In the genomic region with DNA sequence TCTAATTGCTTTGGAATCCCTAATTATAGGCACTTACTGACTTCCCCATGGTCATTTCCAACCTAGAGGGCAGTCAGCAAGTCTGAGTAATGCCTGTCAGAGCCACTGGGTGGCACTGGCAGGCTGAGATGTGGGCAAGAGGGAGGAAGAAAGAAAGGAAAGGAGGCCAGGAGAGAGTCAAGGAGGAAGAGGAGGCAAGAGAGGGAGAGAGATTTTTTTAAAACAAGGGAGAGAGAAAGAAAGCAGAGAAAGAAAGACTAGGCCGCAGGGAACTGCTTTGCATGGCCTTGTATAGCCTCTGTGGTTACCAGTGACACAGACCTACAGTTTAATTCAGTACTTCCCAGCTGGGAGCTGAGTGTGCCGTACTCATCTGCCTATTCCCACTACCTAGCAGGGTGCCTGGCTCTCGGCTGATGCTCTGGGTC, we compare ENCODE assay signal across 8 cellular contexts.
DNase-seq lines count a peak whose midpoint lies in the region; ATAC-seq and TF ChIP-seq lines count a peak whose summit lies in the region.

No MANE protein-coding gene starts in this region.

- no peak for TF ChIP-seq POLR2A in prostate gland (IDR thresholded peaks at IDR 0.05)

- peaks cover 3% of the 10 kb centered on the region for H3K9me3 Mint-ChIP-seq in activated naive CD8-positive, alpha-beta T cell treated with anti-CD3 and anti-CD28 coated beads for 36 hours

- no peaks in the 10 kb centered on the region for H3K4me1 ChIP-seq in RWPE2 (ENCODE audit: insufficient read depth, poor library complexity, severe bottlenecking)
- H3K4me1 ChIP-seq in prostate gland (replicated peaks) = no peaks in the 10 kb centered on the region

- H3K27me3 ChIP-seq in RWPE2 (ENCODE audit: insufficient read depth, poor library complexity, severe bottlenecking) (no peaks in the 10 kb centered on the region), prostate gland (replicated peaks; ENCODE audit: insufficient read depth) (no peaks in the 10 kb centered on the region)

- H3K27ac Mint-ChIP-seq in activated naive CD8-positive, alpha-beta T cell treated with anti-CD3 and anti-CD28 coated beads for 36 hours = no peak overlapping the region

- peak in 9 of 14 donors; percentile 4 to 56 (median 25) for DNase-seq in C1 segment of cervical spinal cord (lab: John Stamatoyannopoulos, UW)
- DNase-seq in RWPE2 (ENCODE audit: low spot score) = no peak
- peak; percentile 54 for DNase-seq in activated naive CD8-positive, alpha-beta T cell treated with anti-CD3 and anti-CD28 coated beads for 36 hours
- peak; percentile 84 for DNase-seq in cardiac septum (ENCODE audit: low spot score)
- DNase-seq in prostate gland (ENCODE audit: low spot score) = peak; percentile 23
- no peak for DNase-seq in mesenteric fat pad (ENCODE audit: low spot score)

- H3K9me3 ChIP-seq in RWPE2 (ENCODE audit: severe bottlenecking) (no peaks in the 10 kb centered on the region), prostate gland (no peaks in the 10 kb centered on the region)

- ATAC-seq in GM18873 (IDR thresholded peaks at IDR 0.05; ENCODE audit: low FRiP score, unreplicated experiment) (peak; percentile 53), HG03175 (IDR thresholded peaks at IDR 0.05; ENCODE audit: unreplicated experiment) (peak; percentile 79), RWPE2 (ENCODE audit: low read depth) (peak; percentile 76; the same call in 2 of the 3 replicates)

- H3K4me1 Mint-ChIP-seq in activated naive CD8-positive, alpha-beta T cell treated with anti-CD3 and anti-CD28 coated beads for 36 hours = peaks cover 14% of the 10 kb centered on the region

- no peaks in the 10 kb centered on the region for H3K36me3 Mint-ChIP-seq in activated naive CD8-positive, alpha-beta T cell treated with anti-CD3 and anti-CD28 coated beads for 36 hours

- H3K36me3 ChIP-seq in RWPE2 (ENCODE audit: low read depth) (no peaks in the 10 kb centered on the region), prostate gland (no peaks in the 10 kb centered on the region)

- whole genome bisulfite sequencing in prostate gland = 47% methylated on average over 3 of the region's 3 CpGs

- H3K4me3 Mint-ChIP-seq in activated naive CD8-positive, alpha-beta T cell treated with anti-CD3 and anti-CD28 coated beads for 36 hours = no peak overlapping the region

- no peaks in the 10 kb centered on the region for H3K27me3 Mint-ChIP-seq in activated naive CD8-positive, alpha-beta T cell treated with anti-CD3 and anti-CD28 coated beads for 36 hours

- H3K27ac ChIP-seq in RWPE2 (ENCODE audit: poor library complexity, severe bottlenecking) (no peak overlapping the region), prostate gland (no peak overlapping the region)

- TF ChIP-seq CTCF in RWPE2 (IDR thresholded peaks at IDR 0.05; ENCODE audit: poor library complexity, severe bottlenecking) = peak; percentile 93
- TF ChIP-seq CTCF in prostate gland (IDR thresholded peaks at IDR 0.05) = peak; percentile 35 to 85 (median 73)

- H3K4me3 ChIP-seq in RWPE2 (ENCODE audit: severe bottlenecking) (no peak overlapping the region), prostate gland (no peak overlapping the region)

- intact Hi-C loops in cardiac septum (cut with DNase I) = loop anchor here (2.0 to 5.0 kb wide), 3 partner anchors 223 to 563 kb away; partner anchors contain the start of gene EGR2
- intact Hi-C loops in prostate gland (cut with DNase I) = loop anchor here (5.0 to 10.0 kb wide), 3 partner anchors 223 to 563 kb away; partner anchors contain the start of gene EGR2

Comparison
In these comparisons a context has a peak if more than half of its experiments do, and no peak if none do; other contexts are left out.
1. DNase-seq: peak in C1 segment of cervical spinal cord (9 of 14), activated naive CD8-positive, alpha-beta T cell treated with anti-CD3 and anti-CD28 coated beads for 36 hours (single experiment), cardiac septum (single experiment) and prostate gland (single experiment); none in RWPE2 (single experiment) and mesenteric fat pad (single experiment).
2. Peak in every context shown above with its lines, with median percentiles within 50 percentile points of each other: ATAC-seq.